ENCODE assay signal across 10 cellular contexts in genomic region chr22:36373258-36373579, GRCh38. TPM values are rescaled to one million over a fixed set of nuclear protein-coding genes. Genes with fewer than 3 reads are reported as not detected.
A peak's percentile ranks its signal among the peaks of the same experiment; 100 is the strongest.
DNase-seq lines count a peak whose midpoint lies in the region; ATAC-seq and FAIRE-seq lines count a peak whose summit lies in the region.
"Had no signal": no experiment of that assay in that cellular context is flagged by ENCODE, and none has a peak within 500 bp of the region (broad histone marks: within the 10 kb centered on the region; RNA-seq: fewer than 3 reads in every experiment).

No MANE protein-coding gene starts in this region.

- H3K27ac Mint-ChIP-seq in T-helper 17 cell: peak overlapping the region; percentile 100

- ATAC-seq in T-helper 17 cell: no peak
- ATAC-seq: activated CD4-positive, CD25-positive, alpha-beta regulatory T cell treated with anti-CD3 and anti-CD28 coated beads, Interleukin-2, amount 50 U/mL, for 24 hours had no signal

- H3K9me3 ChIP-seq in T-helper 17 cell (ENCODE audit: control insufficient read depth, low read length, poor library complexity, severe bottlenecking) (no peaks in the 10 kb centered on the region), small intestine (ENCODE audit: control insufficient read depth, low read depth) (no peaks in the 10 kb centered on the region), SJCRH30 (replicated peaks) (no peaks in the 10 kb centered on the region)

- H3K27me3 Mint-ChIP-seq in T-helper 17 cell: no peaks in the 10 kb centered on the region

- FAIRE-seq in small intestine (lab: Jason Lieb, UNC): no peak
- FAIRE-seq: islet of Langerhans had no signal

- 33 to 59% (median 43%) methylated on average over 7 of the region's 7 CpGs for WGBS in small intestine, 3 donors

- H3K4me3 ChIP-seq in small intestine (ENCODE audit: low read depth in 1 of 2, low read length in 2 of 2): no peak overlapping the region
- H3K4me3 ChIP-seq in SJCRH30: no peak overlapping the region

- peaks cover 75% of the 10 kb centered on the region for H3K4me1 Mint-ChIP-seq in T-helper 17 cell

- peak overlapping the region; percentile 80 for H3K4me3 Mint-ChIP-seq in T-helper 17 cell

- peaks cover 0 to 2% of the 10 kb centered on the region in 2 donors for H3K36me3 ChIP-seq in small intestine (ENCODE audit: control insufficient read depth in 2 of 2, insufficient read depth in 2 of 2, low read length in 2 of 2)
- H3K36me3 ChIP-seq in SJCRH30: no peaks in the 10 kb centered on the region; the same call in 1 of the 2 replicates

- H3K27ac ChIP-seq in small intestine (ENCODE audit: low read depth in 1 of 2, low read length in 1 of 2) (peak overlapping the region; percentile 69 to 78), SJCRH30 (no peak overlapping the region)

- intact Hi-C loops in cardiac septum (cut with DNase I): no loop called here

- H3K27me3 ChIP-seq in small intestine (ENCODE audit: control insufficient read depth in 2 of 2, insufficient read depth in 2 of 2, low read length in 2 of 2) (no peaks in the 10 kb centered on the region), SJCRH30 (no peaks in the 10 kb centered on the region)

- DNase-seq in HT-29 (ENCODE audit: low spot score): peak; percentile 41
- no peak for DNase-seq in T-helper 17 cell
- peak; percentile 92 for DNase-seq in cardiac septum (ENCODE audit: low spot score)
- DNase-seq in small intestine: no peak
- no peak for DNase-seq in stimulated activated CD8-positive, alpha-beta memory T cell treated with anti-CD3 and anti-CD28 coated beads, Interleukin-4, amount 100 ng/mL, for 48 hours
- no peak for DNase-seq in activated CD4-positive, alpha-beta T cell treated with anti-CD3 and anti-CD28 coated beads, Interleukin-2, amount 50 U/mL, for 1 hour
- no peak for DNase-seq in SJCRH30
- DNase-seq in SHP77 treated with DMSO at 0.1 percent for 48 hours (lab: John Stamatoyannopoulos, UW): no peak

- peaks cover 5% of the 10 kb centered on the region for H3K36me3 Mint-ChIP-seq in T-helper 17 cell (ENCODE audit: low read depth)

- H3K4me1 ChIP-seq in small intestine (ENCODE audit: control insufficient read depth in 2 of 2, insufficient read depth in 1 of 2, low read depth in 1 of 2, low read length in 1 of 2): peaks cover 27 to 49% of the 10 kb centered on the region in 2 donors
- H3K4me1 ChIP-seq in SJCRH30: peaks cover 37% of the 10 kb centered on the region

RNA-seq across cellular contexts. Expression of gene MYH9, which starts 14.5 kb away (rescaled TPM):
- total RNA-seq in HT-29 (2014; rRNA removed; shearing (Covaris generic)): 258 and 259 TPM in 2 replicates
- 1,000 to 10,000 TPM; 1,038 to 1,220 TPM for total RNA-seq in T-helper 17 cell
- 282 TPM for total RNA-seq in cardiac septum
- 100 to 1,000 TPM in 2 of 3 donors, 10 to 100 TPM in 1; 95.4 to 156 (median 130) TPM for polyA plus RNA-seq in small intestine
- 151 TPM in 2 replicates for total RNA-seq in SJCRH30 (2014; rRNA removed; shearing (Covaris generic))

Comparison
In these comparisons a context has a peak if more than half of its experiments do, and no peak if none do; other contexts are left out.
1. DNase-seq: peak in HT-29 (single experiment) and cardiac septum (single experiment); none in T-helper 17 cell (0 of 3), small intestine (single experiment), stimulated activated CD8-positive, alpha-beta memory T cell treated with anti-CD3 and anti-CD28 coated beads, Interleukin-4, amount 100 ng/mL, for 48 hours (single experiment), activated CD4-positive, alpha-beta T cell treated with anti-CD3 and anti-CD28 coated beads, Interleukin-2, amount 50 U/mL, for 1 hour (single experiment), SJCRH30 (0 of 2) and SHP77 treated with DMSO at 0.1 percent for 48 hours (single experiment).